In the genomic region with DNA sequence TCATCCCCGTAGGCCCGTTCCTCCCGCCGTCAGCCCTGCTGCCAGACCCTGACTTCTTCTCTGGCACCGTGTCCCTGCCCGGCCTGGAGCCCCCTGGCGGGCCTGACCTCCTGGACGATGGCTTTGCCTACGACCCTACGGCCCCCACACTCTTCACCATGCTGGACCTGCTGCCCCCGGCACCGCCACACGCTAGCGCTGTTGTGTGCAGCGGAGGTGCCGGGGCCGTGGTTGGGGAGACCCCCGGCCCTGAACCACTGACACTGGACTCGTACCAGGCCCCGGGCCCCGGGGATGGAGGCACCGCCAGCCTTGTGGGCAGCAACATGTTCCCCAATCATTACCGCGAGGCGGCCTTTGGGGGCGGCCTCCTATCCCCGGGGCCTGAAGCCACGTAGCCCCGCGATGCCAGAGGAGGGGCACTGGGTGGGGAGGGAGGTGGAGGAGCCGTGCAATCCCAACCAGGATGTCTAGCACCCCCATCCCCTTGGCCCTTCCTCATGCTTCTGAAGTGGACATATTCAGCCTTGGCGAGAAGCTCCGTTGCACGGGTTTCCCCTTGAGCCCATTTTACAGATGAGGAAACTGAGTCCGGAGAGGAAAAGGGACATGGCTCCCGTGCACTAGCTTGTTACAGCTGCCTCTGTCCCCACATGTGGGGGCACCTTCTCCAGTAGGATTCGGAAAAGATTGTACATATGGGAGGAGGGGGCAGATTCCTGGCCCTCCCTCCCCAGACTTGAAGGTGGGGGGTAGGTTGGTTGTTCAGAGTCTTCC, we compare ENCODE assay signal across 14 cellular contexts. TPM values are rescaled to one million over a fixed set of nuclear protein-coding genes. Genes with fewer than 3 reads are reported as not detected.
DNase-seq lines count a peak whose midpoint lies in the region; ATAC-seq and TF ChIP-seq lines count a peak whose summit lies in the region.
"Had no signal": no experiment of that assay in that cellular context is flagged by ENCODE, and none has a peak within 500 bp of the region (broad histone marks: within the 10 kb centered on the region; RNA-seq: fewer than 3 reads in every experiment).

No MANE protein-coding gene starts in this region.

- no peaks in the 10 kb centered on the region for H3K9me3 Mint-ChIP-seq in CD8-positive, alpha-beta memory T cell
- H3K9me3 Mint-ChIP-seq in activated T-helper 2 cell treated with anti-CD3 and anti-CD28 coated beads, Interferon-gamma antibody, Interleukin-2, Interleukin-4, amounts not matched to agents 10 μg/mL and 5 μg/mL and 100 μg/mL, durations not matched to agents 14 hours and 24 hours and 36 hours: no peaks in the 10 kb centered on the region
- H3K9me3 Mint-ChIP-seq in natural killer cell: no peaks in the 10 kb centered on the region

- peaks cover 32 to 41% (median 35%) of the 10 kb centered on the region in 11 experiments; a peak in 21 of 22 replicates for H4K20me1 ChIP-seq in BLaER1 treated with 17β-estradiol and CSF1 and Interleukin-3, amounts not matched to agents 10 nM and 100 nM

- H3K9ac ChIP-seq in BLaER1 treated with 17β-estradiol and CSF1 and Interleukin-3, amounts not matched to agents 10 nM and 100 nM: peak overlapping the region in 7 of 11 experiments; percentile 90 to 99 (median 96); a peak in 4 of 22 replicates

- peaks cover 0 to 8% (median 6%) of the 10 kb centered on the region in 11 experiments; a peak in 12 of 22 replicates for H3K9me3 ChIP-seq in BLaER1 treated with 17β-estradiol and CSF1 and Interleukin-3, amounts not matched to agents 10 nM and 100 nM (replicated peaks in 1 of 11)
- H3K9me3 ChIP-seq in CD8-positive, alpha-beta memory T cell (ENCODE audit: low read length): no peaks in the 10 kb centered on the region

- peak overlapping the region; percentile 62 to 100 (median 89) for H3K4me3 Mint-ChIP-seq in CD8-positive, alpha-beta memory T cell
- H3K4me3 Mint-ChIP-seq in activated T-helper 2 cell treated with anti-CD3 and anti-CD28 coated beads, Interferon-gamma antibody, Interleukin-2, Interleukin-4, amounts not matched to agents 10 μg/mL and 5 μg/mL and 100 μg/mL, durations not matched to agents 14 hours and 24 hours and 36 hours (ENCODE audit: low read depth): peak overlapping the region; percentile 64
- peak overlapping the region; percentile 55 for H3K4me3 Mint-ChIP-seq in natural killer cell

- DNase-seq in CD8-positive, alpha-beta memory T cell: no peak
- DNase-seq in activated T-helper 2 cell treated with anti-CD3 and anti-CD28 coated beads, Interferon-gamma antibody, Interleukin-2, Interleukin-4, amounts not matched to agents 10 μg/mL and 5 μg/mL and 100 μg/mL, durations not matched to agents 14 hours and 24 hours and 36 hours (ENCODE audit: low spot score): no peak
- DNase-seq in natural killer cell (no peak), NCI-H1105 treated with DMSO at 0.1 percent for 48 hours (lab: John Stamatoyannopoulos, UW) (no peak), NCI-H2029 treated with DMSO at 0.1 percent for 48 hours (lab: John Stamatoyannopoulos, UW) (no peak), NCI-H2227 treated with DMSO at 0.1 percent for 48 hours (lab: John Stamatoyannopoulos, UW) (no peak)
- DNase-seq: activated CD4-positive, alpha-beta T cell treated with anti-CD3 and anti-CD28 coated beads, Interleukin-2, amount 50 U/mL, for 1 hour; glutamatergic neuron; Karpas-422; NCI-H1694; NCI-H524 treated with DMSO at 0.1 percent for 48 hours; stimulated activated CD4-positive, alpha-beta T cell treated with anti-CD3 and anti-CD28 coated beads, Interleukin-2, amount 100 ng/mL, for 48 hours had no signal

- peak overlapping the region in 2 of 11 experiments; percentile 90 to 95; a peak in 3 of 22 replicates for H3K27ac ChIP-seq in BLaER1 treated with 17β-estradiol and CSF1 and Interleukin-3, amounts not matched to agents 10 nM and 100 nM
- no peak overlapping the region for H3K27ac ChIP-seq in CD8-positive, alpha-beta memory T cell (ENCODE audit: low read depth, low read length)

- CTCF ChIA-PET in CD8-positive, alpha-beta memory T cell (lab: Charles Lee): interaction anchor here (1.5 to 2.3 kb wide), 2 partner anchors 20 to 22 kb away, joined by 4 to 13 read pairs; no protein-coding TSS in a partner anchor

- peak overlapping the region in 3 of 11 experiments; percentile 94 to 98 (median 96); a peak in 3 of 22 replicates for H3K4me2 ChIP-seq in BLaER1 treated with 17β-estradiol and CSF1 and Interleukin-3, amounts not matched to agents 10 nM and 100 nM

- TF ChIP-seq CTCF in natural killer cell (IDR thresholded peaks at IDR 0.05): no peak

- H3K4me1 ChIP-seq in BLaER1 treated with 17β-estradiol and CSF1 and Interleukin-3, amounts not matched to agents 10 nM and 100 nM: peaks cover 23 to 39% (median 35%) of the 10 kb centered on the region in 10 experiments
- peaks cover 24% of the 10 kb centered on the region for H3K4me1 ChIP-seq in CD8-positive, alpha-beta memory T cell (ENCODE audit: insufficient read depth, low read length)

- no peak overlapping the region for H3K4me3 ChIP-seq in BLaER1 treated with 17β-estradiol and CSF1 and Interleukin-3, amounts not matched to agents 10 nM and 100 nM
- H3K4me3 ChIP-seq in CD8-positive, alpha-beta memory T cell (ENCODE audit: low read length): no peak overlapping the region

- peaks cover 29 to 38% (median 32%) of the 10 kb centered on the region in 3 donors for H3K4me1 Mint-ChIP-seq in CD8-positive, alpha-beta memory T cell
- H3K4me1 Mint-ChIP-seq in activated T-helper 2 cell treated with anti-CD3 and anti-CD28 coated beads, Interferon-gamma antibody, Interleukin-2, Interleukin-4, amounts not matched to agents 10 μg/mL and 5 μg/mL and 100 μg/mL, durations not matched to agents 14 hours and 24 hours and 36 hours (ENCODE audit: low read depth): peaks cover 21% of the 10 kb centered on the region
- H3K4me1 Mint-ChIP-seq in natural killer cell: peaks cover 31 to 36% of the 10 kb centered on the region in 2 donors

- POLR2A ChIA-PET in CD8-positive, alpha-beta memory T cell (lab: Charles Lee): interaction anchor here (2.1 kb wide), 2 partner anchors 54 to 141 kb away, joined by 5 read pairs; partner anchors contain the start of gene BLOC1S3

- ATAC-seq in natural killer cell (no peak), GM21381 (IDR thresholded peaks at IDR 0.05; ENCODE audit: unreplicated experiment) (no peak)

- H3K27me3 ChIP-seq in BLaER1 treated with 17β-estradiol and CSF1 and Interleukin-3, amounts not matched to agents 10 nM and 100 nM: no peaks in the 10 kb centered on the region
- H3K27me3 ChIP-seq in CD8-positive, alpha-beta memory T cell (ENCODE audit: insufficient read depth, low read length, poor library complexity, severe bottlenecking): no peaks in the 10 kb centered on the region

- H3K36me3 Mint-ChIP-seq in CD8-positive, alpha-beta memory T cell: peaks cover 0 to 66% (median 17%) of the 10 kb centered on the region in 3 donors
- H3K36me3 Mint-ChIP-seq in activated T-helper 2 cell treated with anti-CD3 and anti-CD28 coated beads, Interferon-gamma antibody, Interleukin-2, Interleukin-4, amounts not matched to agents 10 μg/mL and 5 μg/mL and 100 μg/mL, durations not matched to agents 14 hours and 24 hours and 36 hours (ENCODE audit: low read depth): peaks cover 61% of the 10 kb centered on the region
- H3K36me3 Mint-ChIP-seq in natural killer cell: no peaks in the 10 kb centered on the region

- peaks cover 55 to 82% (median 77%) of the 10 kb centered on the region in 11 experiments for H3K36me3 ChIP-seq in BLaER1 treated with 17β-estradiol and CSF1 and Interleukin-3, amounts not matched to agents 10 nM and 100 nM
- H3K36me3 ChIP-seq in CD8-positive, alpha-beta memory T cell (ENCODE audit: insufficient read depth, low read length): peaks cover 19% of the 10 kb centered on the region

- H3K27me3 Mint-ChIP-seq in CD8-positive, alpha-beta memory T cell: peaks cover 0 to 2% of the 10 kb centered on the region in 2 donors
- H3K27me3 Mint-ChIP-seq in activated T-helper 2 cell treated with anti-CD3 and anti-CD28 coated beads, Interferon-gamma antibody, Interleukin-2, Interleukin-4, amounts not matched to agents 10 μg/mL and 5 μg/mL and 100 μg/mL, durations not matched to agents 14 hours and 24 hours and 36 hours (ENCODE audit: low read depth): no peaks in the 10 kb centered on the region
- no peaks in the 10 kb centered on the region for H3K27me3 Mint-ChIP-seq in natural killer cell (ENCODE audit: low read depth in 2 of 2)

- H3K27ac Mint-ChIP-seq in CD8-positive, alpha-beta memory T cell: peak overlapping the region in 5 of 8 donors; percentile 42 to 82 (median 60)
- H3K27ac Mint-ChIP-seq in activated T-helper 2 cell treated with anti-CD3 and anti-CD28 coated beads, Interferon-gamma antibody, Interleukin-2, Interleukin-4, amounts not matched to agents 10 μg/mL and 5 μg/mL and 100 μg/mL, durations not matched to agents 14 hours and 24 hours and 36 hours: peak overlapping the region; percentile 49
- H3K27ac Mint-ChIP-seq in natural killer cell: no peak overlapping the region

- intact Hi-C loops in activated T-helper 2 cell treated with anti-CD3 and anti-CD28 coated beads, Interferon-gamma antibody, Interleukin-2, Interleukin-4, amounts not matched to agents 10 μg/mL and 5 μg/mL and 100 μg/mL, durations not matched to agents 14 hours and 24 hours and 36 hours (cut with micrococcal nuclease): loop anchor here (5.0 kb wide), 1 partner anchor 40 kb away; the partner anchor contains the start of genes GEMIN7 and ZNF296
- intact Hi-C loops in natural killer cell (cut with micrococcal nuclease): loop anchor here (5.0 kb wide), 1 partner anchor 35 kb away; the partner anchor contains the start of gene RELB

RNA-seq across cellular contexts. Expression of gene CLASRP, which starts 1.3 kb away (rescaled TPM):
- 10 to 100 TPM; 75.5 to 84.1 TPM for total RNA-seq in CD8-positive, alpha-beta memory T cell
- polyA plus RNA-seq in CD8-positive, alpha-beta memory T cell: 7.9 TPM
- total RNA-seq in activated T-helper 2 cell treated with anti-CD3 and anti-CD28 coated beads, Interferon-gamma antibody, Interleukin-2, Interleukin-4, amounts not matched to agents 10 μg/mL and 5 μg/mL and 100 μg/mL, durations not matched to agents 14 hours and 24 hours and 36 hours: 102 and 105 TPM in 2 replicates
- total RNA-seq in natural killer cell: 100 to 1,000 TPM; 142 to 160 (median 146) TPM

RNA-seq across cellular contexts. Expression of gene RELB, which starts 36.3 kb away (rescaled TPM):
- total RNA-seq in CD8-positive, alpha-beta memory T cell: 10 to 100 TPM; 53.4 to 57.4 TPM
- polyA plus RNA-seq in CD8-positive, alpha-beta memory T cell: 22.7 TPM
- total RNA-seq in activated T-helper 2 cell treated with anti-CD3 and anti-CD28 coated beads, Interferon-gamma antibody, Interleukin-2, Interleukin-4, amounts not matched to agents 10 μg/mL and 5 μg/mL and 100 μg/mL, durations not matched to agents 14 hours and 24 hours and 36 hours: 62.7 and 70.3 TPM in 2 replicates
- total RNA-seq in natural killer cell: 100 to 1,000 TPM in 2 of 3 donors, 10 to 100 TPM in 1; 92.4 to 119 (median 105) TPM

RNA-seq across cellular contexts. Expression of gene ZNF296, which starts 38.7 kb away (rescaled TPM):
- total RNA-seq in CD8-positive, alpha-beta memory T cell: 1 to 10 TPM; 7.9 to 8.5 TPM
- polyA plus RNA-seq in CD8-positive, alpha-beta memory T cell: 6.7 TPM
- 3.9 and 5.8 TPM in 2 replicates for total RNA-seq in activated T-helper 2 cell treated with anti-CD3 and anti-CD28 coated beads, Interferon-gamma antibody, Interleukin-2, Interleukin-4, amounts not matched to agents 10 μg/mL and 5 μg/mL and 100 μg/mL, durations not matched to agents 14 hours and 24 hours and 36 hours
- total RNA-seq in natural killer cell: 1 to 10 TPM; 5.1 to 8.0 (median 8.0) TPM

RNA-seq across cellular contexts. Expression of gene GEMIN7, which starts 41.5 kb away (rescaled TPM):
- total RNA-seq in CD8-positive, alpha-beta memory T cell: 10 to 100 TPM; 51.6 TPM
- 93.5 TPM for polyA plus RNA-seq in CD8-positive, alpha-beta memory T cell
- 44.9 and 49.4 TPM in 2 replicates for total RNA-seq in activated T-helper 2 cell treated with anti-CD3 and anti-CD28 coated beads, Interferon-gamma antibody, Interleukin-2, Interleukin-4, amounts not matched to agents 10 μg/mL and 5 μg/mL and 100 μg/mL, durations not matched to agents 14 hours and 24 hours and 36 hours
- total RNA-seq in natural killer cell: 10 to 100 TPM; 27.7 to 28.7 (median 27.9) TPM

RNA-seq across cellular contexts. Expression of gene PPP1R37, which starts 55.4 kb away (rescaled TPM):
- 10 to 100 TPM; 17.8 to 18.3 TPM for total RNA-seq in CD8-positive, alpha-beta memory T cell
- 0.79 TPM for polyA plus RNA-seq in CD8-positive, alpha-beta memory T cell
- 15.7 and 18.4 TPM in 2 replicates for total RNA-seq in activated T-helper 2 cell treated with anti-CD3 and anti-CD28 coated beads, Interferon-gamma antibody, Interleukin-2, Interleukin-4, amounts not matched to agents 10 μg/mL and 5 μg/mL and 100 μg/mL, durations not matched to agents 14 hours and 24 hours and 36 hours
- total RNA-seq in natural killer cell: 10 to 100 TPM; 23.8 to 29.3 (median 25.0) TPM

Comparison
In these comparisons a context has a peak if more than half of its experiments do, and no peak if none do; other contexts are left out.
1. H3K27ac Mint-ChIP-seq: peak in CD8-positive, alpha-beta memory T cell (5 of 8) and activated T-helper 2 cell treated with anti-CD3 and anti-CD28 coated beads, Interferon-gamma antibody, Interleukin-2, Interleukin-4, amounts not matched to agents 10 μg/mL and 5 μg/mL and 100 μg/mL, durations not matched to agents 14 hours and 24 hours and 36 hours (single experiment); none in natural killer cell (0 of 2).
2. Peak in every context shown above with its lines, with median percentiles within 50 percentile points of each other: H3K4me3 Mint-ChIP-seq.